Comparison of ENCODE assay signal across 2 cellular contexts in the genomic region with DNA sequence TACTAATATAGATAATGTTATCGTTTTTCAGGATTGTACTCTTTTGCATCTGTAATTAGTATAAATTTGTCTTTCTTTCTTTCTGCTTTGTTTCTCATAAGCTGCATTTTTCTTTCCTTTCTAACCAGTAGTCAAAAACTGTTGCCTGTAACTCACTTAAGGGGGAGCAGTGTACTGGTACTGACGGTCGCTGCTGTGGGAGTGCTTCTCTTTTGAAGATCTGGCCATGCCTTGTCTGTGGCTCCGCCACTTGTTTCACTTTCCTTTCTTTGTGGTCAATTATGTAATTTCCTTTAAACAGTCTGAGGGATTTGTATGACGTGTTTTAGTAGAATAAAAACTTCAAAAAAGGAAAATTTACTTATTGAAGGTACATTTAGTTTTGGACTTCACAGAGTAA.
TF ChIP-seq lines count a peak whose summit lies in the region.

No MANE protein-coding gene starts in this region.

TF ChIP-seq in K562, 482 proteins besides CTCF, POLR2A, EP300 and RAD21:
- TF ChIP-seq, protein P1, sequence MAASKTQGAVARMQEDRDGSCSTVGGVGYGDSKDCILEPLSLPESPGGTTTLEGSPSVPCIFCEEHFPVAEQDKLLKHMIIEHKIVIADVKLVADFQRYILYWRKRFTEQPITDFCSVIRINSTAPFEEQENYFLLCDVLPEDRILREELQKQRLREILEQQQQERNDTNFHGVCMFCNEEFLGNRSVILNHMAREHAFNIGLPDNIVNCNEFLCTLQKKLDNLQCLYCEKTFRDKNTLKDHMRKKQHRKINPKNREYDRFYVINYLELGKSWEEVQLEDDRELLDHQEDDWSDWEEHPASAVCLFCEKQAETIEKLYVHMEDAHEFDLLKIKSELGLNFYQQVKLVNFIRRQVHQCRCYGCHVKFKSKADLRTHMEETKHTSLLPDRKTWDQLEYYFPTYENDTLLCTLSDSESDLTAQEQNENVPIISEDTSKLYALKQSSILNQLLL (CRISPR knock-in tag; IDR thresholded peaks at IDR 0.05; ENCODE audit: borderline replicate concordance): no peak
- no peak for TF ChIP-seq ZNF699 (CRISPR knock-in tag; IDR thresholded peaks at IDR 0.05; ENCODE audit: insufficient replicate concordance)
- TF ChIP-seq ZNF175 (CRISPR knock-in tag; IDR thresholded peaks at IDR 0.05; ENCODE audit: low read depth): no peak
- TF ChIP-seq TAF9B (IDR thresholded peaks at IDR 0.05; ENCODE audit: partially characterized antibody): no peak
- no peak for TF ChIP-seq KDM4B (IDR thresholded peaks at IDR 0.05; ENCODE audit: borderline replicate concordance in 2 of 2, low read depth in 1 of 2)
- TF ChIP-seq TFAM (CRISPR knock-in tag; conservative IDR thresholded peaks at IDR 0.05): no peak
- no peak for TF ChIP-seq NR2C2 (CRISPR knock-in tag; IDR thresholded peaks at IDR 0.05)
- no peak for TF ChIP-seq NR2C2 (tag; IDR thresholded peaks at IDR 0.05)
- no peak for TF ChIP-seq PCBP2 (IDR thresholded peaks at IDR 0.05; ENCODE audit: low read depth, low read length, poor library complexity, severe bottlenecking)
- no peak for TF ChIP-seq SRF (CRISPR knock-in tag; IDR thresholded peaks at IDR 0.05)
- TF ChIP-seq, protein P2, sequence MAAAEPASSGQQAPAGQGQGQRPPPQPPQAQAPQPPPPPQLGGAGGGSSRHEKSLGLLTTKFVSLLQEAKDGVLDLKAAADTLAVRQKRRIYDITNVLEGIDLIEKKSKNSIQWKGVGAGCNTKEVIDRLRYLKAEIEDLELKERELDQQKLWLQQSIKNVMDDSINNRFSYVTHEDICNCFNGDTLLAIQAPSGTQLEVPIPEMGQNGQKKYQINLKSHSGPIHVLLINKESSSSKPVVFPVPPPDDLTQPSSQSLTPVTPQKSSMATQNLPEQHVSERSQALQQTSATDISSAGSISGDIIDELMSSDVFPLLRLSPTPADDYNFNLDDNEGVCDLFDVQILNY (CRISPR knock-in tag; IDR thresholded peaks at IDR 0.05): no peak
- TF ChIP-seq EHMT2 (IDR thresholded peaks at IDR 0.05): no peak
- TF ChIP-seq MCM3 (IDR thresholded peaks at IDR 0.05): no peak
- no peak for TF ChIP-seq ZNF354B (CRISPR knock-in tag; IDR thresholded peaks at IDR 0.05)
- no peak for TF ChIP-seq TBL1XR1 (IDR thresholded peaks at IDR 0.05; ENCODE audit: low read length in 2 of 2)
- TF ChIP-seq GTF2A2 (tag; IDR thresholded peaks at IDR 0.05): no peak
- TF ChIP-seq OTX1 (CRISPR knock-in tag; IDR thresholded peaks at IDR 0.05): no peak
- TF ChIP-seq CBX5 (IDR thresholded peaks at IDR 0.05; ENCODE audit: borderline replicate concordance, low read depth): no peak

TF ChIP-seq in SK-N-SH, 30 proteins besides CTCF, POLR2A, EP300 and RAD21:
- TF ChIP-seq, protein P3, sequence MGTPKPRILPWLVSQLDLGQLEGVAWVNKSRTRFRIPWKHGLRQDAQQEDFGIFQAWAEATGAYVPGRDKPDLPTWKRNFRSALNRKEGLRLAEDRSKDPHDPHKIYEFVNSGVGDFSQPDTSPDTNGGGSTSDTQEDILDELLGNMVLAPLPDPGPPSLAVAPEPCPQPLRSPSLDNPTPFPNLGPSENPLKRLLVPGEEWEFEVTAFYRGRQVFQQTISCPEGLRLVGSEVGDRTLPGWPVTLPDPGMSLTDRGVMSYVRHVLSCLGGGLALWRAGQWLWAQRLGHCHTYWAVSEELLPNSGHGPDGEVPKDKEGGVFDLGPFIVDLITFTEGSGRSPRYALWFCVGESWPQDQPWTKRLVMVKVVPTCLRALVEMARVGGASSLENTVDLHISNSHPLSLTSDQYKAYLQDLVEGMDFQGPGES (IDR thresholded peaks at IDR 0.05; ENCODE audit: low read depth, low read length): no peak
- TF ChIP-seq MXI1 (IDR thresholded peaks at IDR 0.05; ENCODE audit: low read depth, low read length) (no peak), FOXJ3 (CRISPR knock-in tag; IDR thresholded peaks at IDR 0.05) (no peak), SMC3 (IDR thresholded peaks at IDR 0.05; ENCODE audit: low read depth, low read length) (no peak), POLR2AphosphoS5 (IDR thresholded peaks at IDR 0.05; ENCODE audit: low read depth, low read length) (no peak), RCOR1 (IDR thresholded peaks at IDR 0.05; ENCODE audit: low read length) (no peak), CHD2 (IDR thresholded peaks at IDR 0.05; ENCODE audit: low read length, partially characterized antibody) (no peak), EZH2phosphoT487 (IDR thresholded peaks at IDR 0.05; ENCODE audit: borderline replicate concordance, low read depth) (no peak), MEF2A (IDR thresholded peaks at IDR 0.05; ENCODE audit: borderline replicate concordance, low read depth) (no peak), TAF1 (IDR thresholded peaks at IDR 0.05; ENCODE audit: borderline replicate concordance, low read depth, low read length) (no peak), GATA2 (CRISPR knock-in tag; IDR thresholded peaks at IDR 0.05) (no peak), ELF1 (IDR thresholded peaks at IDR 0.05) (no peak), FOSL2 (IDR thresholded peaks at IDR 0.05; ENCODE audit: borderline replicate concordance, low read depth) (no peak), YY1 (IDR thresholded peaks at IDR 0.05; ENCODE audit: low read depth) (no peak)
- TF ChIP-seq, protein P4, sequence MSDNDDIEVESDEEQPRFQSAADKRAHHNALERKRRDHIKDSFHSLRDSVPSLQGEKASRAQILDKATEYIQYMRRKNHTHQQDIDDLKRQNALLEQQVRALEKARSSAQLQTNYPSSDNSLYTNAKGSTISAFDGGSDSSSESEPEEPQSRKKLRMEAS (IDR thresholded peaks at IDR 0.05; ENCODE audit: low read depth): no peak
- TF ChIP-seq, protein P5, sequence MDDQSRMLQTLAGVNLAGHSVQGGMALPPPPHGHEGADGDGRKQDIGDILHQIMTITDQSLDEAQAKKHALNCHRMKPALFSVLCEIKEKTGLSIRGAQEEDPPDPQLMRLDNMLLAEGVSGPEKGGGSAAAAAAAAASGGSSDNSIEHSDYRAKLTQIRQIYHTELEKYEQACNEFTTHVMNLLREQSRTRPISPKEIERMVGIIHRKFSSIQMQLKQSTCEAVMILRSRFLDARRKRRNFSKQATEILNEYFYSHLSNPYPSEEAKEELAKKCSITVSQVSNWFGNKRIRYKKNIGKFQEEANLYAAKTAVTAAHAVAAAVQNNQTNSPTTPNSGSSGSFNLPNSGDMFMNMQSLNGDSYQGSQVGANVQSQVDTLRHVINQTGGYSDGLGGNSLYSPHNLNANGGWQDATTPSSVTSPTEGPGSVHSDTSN (IDR thresholded peaks at IDR 0.05): no peak
- TF ChIP-seq, protein P6, sequence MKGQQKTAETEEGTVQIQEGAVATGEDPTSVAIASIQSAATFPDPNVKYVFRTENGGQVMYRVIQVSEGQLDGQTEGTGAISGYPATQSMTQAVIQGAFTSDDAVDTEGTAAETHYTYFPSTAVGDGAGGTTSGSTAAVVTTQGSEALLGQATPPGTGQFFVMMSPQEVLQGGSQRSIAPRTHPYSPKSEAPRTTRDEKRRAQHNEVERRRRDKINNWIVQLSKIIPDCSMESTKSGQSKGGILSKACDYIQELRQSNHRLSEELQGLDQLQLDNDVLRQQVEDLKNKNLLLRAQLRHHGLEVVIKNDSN (IDR thresholded peaks at IDR 0.05; ENCODE audit: borderline replicate concordance, low read depth): no peak
TF ChIP-seq in SK-N-SH: peak in this region for 0.
